In the genomic region with DNA sequence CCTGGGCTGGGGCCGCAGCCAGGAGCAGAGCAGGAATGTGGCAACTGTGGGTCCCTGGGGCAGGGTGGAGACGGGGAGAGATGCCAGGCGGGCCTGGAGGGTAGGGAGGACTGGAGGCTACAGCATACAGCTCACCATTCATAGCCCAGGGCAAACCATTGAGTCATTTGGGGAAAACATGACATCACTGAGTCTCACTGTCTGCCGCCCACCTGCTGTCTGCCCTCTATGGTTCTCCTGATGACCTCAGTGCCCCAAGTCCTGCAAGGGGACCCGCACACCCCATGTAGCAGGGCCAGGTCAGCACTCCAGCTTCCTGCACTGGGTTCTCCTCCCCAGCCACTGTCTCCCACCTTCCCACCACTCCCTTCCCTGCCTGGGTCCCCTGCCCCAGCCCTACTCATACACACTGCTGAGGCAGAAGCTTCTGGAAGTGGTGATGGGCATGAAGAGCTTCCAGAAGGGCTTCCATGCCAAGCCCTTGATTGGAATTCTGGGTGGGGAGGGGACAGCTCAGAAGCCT, we compare ENCODE assay signal across 8 cellular contexts. TPM values are rescaled to one million over a fixed set of nuclear protein-coding genes. Genes with fewer than 3 reads are reported as not detected.
A peak's percentile ranks its signal among the peaks of the same experiment; 100 is the strongest.
DNase-seq lines count a peak whose midpoint lies in the region; ATAC-seq and TF ChIP-seq lines count a peak whose summit lies in the region.

No MANE protein-coding gene starts in this region.

- H3K27me3 ChIP-seq in adrenal gland (no peaks in the 10 kb centered on the region), upper lobe of right lung (no peaks in the 10 kb centered on the region)

- H3K9me3 ChIP-seq in adrenal gland (replicated peaks in 1 of 3) (no peaks in the 10 kb centered on the region), upper lobe of right lung (no peaks in the 10 kb centered on the region)

- WGBS in adrenal gland, 4 donors: 68 to 73% (median 71%) methylated on average over 5 of the region's 5 CpGs

- DNase-seq in GM12865 (ENCODE audit: low read depth) (peak; percentile 41), adrenal gland (peak in 6 of 7 donors; percentile 60 to 76 (median 68)), myocyte (ENCODE audit: low read depth) (peak; percentile 99), upper lobe of right lung (no peak), NCI-H1092 (lab: John Stamatoyannopoulos, UW) (no peak), GM19238 (ENCODE audit: insufficient read length, low spot score) (no peak), epidermal melanocyte (ENCODE audit: insufficient read length, low spot score) (no peak)

- H3K4me1 ChIP-seq in adrenal gland (replicated peaks in 1 of 2) (peaks cover 49 to 93% of the 10 kb centered on the region in 2 donors), upper lobe of right lung (peaks cover 25% of the 10 kb centered on the region)

- peak overlapping the region; percentile 58 to 92 (median 89) for H3K27ac ChIP-seq in adrenal gland
- H3K27ac ChIP-seq in upper lobe of right lung: peak overlapping the region; percentile 17

- TF ChIP-seq CTCF in GM12865 (IDR thresholded peaks at IDR 0.05; ENCODE audit: insufficient read depth, low read depth, low read length, missing control alignments) (no peak), adrenal gland (IDR thresholded peaks at IDR 0.05) (no peak), upper lobe of right lung (IDR thresholded peaks at IDR 0.05) (no peak)

- intact Hi-C loops in adrenal gland (cut with DNase I): no loop called here
- intact Hi-C loops in upper lobe of right lung (cut with DNase I): no loop called here

- peak; percentile 67 for ATAC-seq in HG03045 (IDR thresholded peaks at IDR 0.05; ENCODE audit: unreplicated experiment)
- ATAC-seq in upper lobe of right lung: peak; percentile 19

- TF ChIP-seq POLR2A in adrenal gland (IDR thresholded peaks at IDR 0.05): peak in 1 of 2 donors; percentile 6

- H3K4me3 ChIP-seq in GM12865 (ENCODE audit: low read depth, low read length): no peak overlapping the region
- no peak overlapping the region for H3K4me3 ChIP-seq in adrenal gland
- H3K4me3 ChIP-seq in upper lobe of right lung: no peak overlapping the region

- H3K36me3 ChIP-seq in adrenal gland (replicated peaks in 1 of 2): no peaks in the 10 kb centered on the region
- no peaks in the 10 kb centered on the region for H3K36me3 ChIP-seq in upper lobe of right lung

RNA-seq across cellular contexts. Expression of gene CHST3, which starts 10.4 kb away (rescaled TPM):
- total RNA-seq in adrenal gland (10 to 100 TPM; 32.2 to 49.7 (median 35.9) TPM), myocyte (49.3 and 57.5 TPM in 2 replicates), upper lobe of right lung (15.6 TPM)
- 10 to 100 TPM in 1 of 3 donors, 1 to 10 TPM in 2; 3.9 to 30.2 (median 5.4) TPM for polyA plus RNA-seq in adrenal gland
- polyA plus RNA-seq in myocyte (2012): 81.8 TPM

Comparison
In these comparisons a context has a peak if more than half of its experiments do, and no peak if none do; other contexts are left out.
1. DNase-seq: peak in GM12865 (single experiment), adrenal gland (6 of 7) and myocyte (single experiment); none in upper lobe of right lung (single experiment), NCI-H1092 (single experiment), GM19238 (single experiment) and epidermal melanocyte (single experiment).